ENCODE assay signal across 2 cellular contexts in genomic region chr11:13926366-13926765, GRCh38. TPM values are rescaled to one million over a fixed set of nuclear protein-coding genes. Genes with fewer than 3 reads are reported as not detected.
"Had no signal": no experiment of that assay in that cellular context is flagged by ENCODE, and none has a peak within 500 bp of the region (broad histone marks: within the 10 kb centered on the region; RNA-seq: fewer than 3 reads in every experiment).

No MANE protein-coding gene starts in this region.

RNA-seq across cellular contexts. Expression of gene SPON1, which starts 36.2 kb away (rescaled TPM):
- total RNA-seq: foreskin keratinocyte had no signal
- polyA plus RNA-seq: endothelial cell of umbilical vein, foreskin keratinocyte had no signal
